Comparison of ENCODE assay signal across 35 cellular contexts in the genomic region with DNA sequence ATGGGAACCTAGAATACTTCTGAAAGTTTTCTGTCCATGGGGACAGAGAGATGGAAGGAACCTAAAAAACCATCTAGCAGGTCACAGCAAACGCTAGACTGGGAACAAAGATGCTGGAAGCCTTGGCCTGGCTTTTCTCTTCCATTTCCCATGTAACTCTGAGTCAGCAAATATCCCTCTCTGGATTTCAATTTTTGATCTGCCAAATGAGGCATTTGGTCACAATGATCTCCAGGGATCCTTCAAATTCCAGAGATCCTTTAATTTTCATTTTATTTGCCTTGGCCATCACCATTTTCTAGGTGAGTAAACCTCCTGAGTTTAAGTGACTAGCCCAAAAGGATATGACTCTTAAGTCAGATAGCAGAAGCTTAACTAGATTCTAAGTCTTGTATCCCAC. TPM values are rescaled to one million over a fixed set of nuclear protein-coding genes. Genes with fewer than 3 reads are reported as not detected.
"Had no signal": no experiment of that assay in that cellular context is flagged by ENCODE, and none has a peak within 500 bp of the region (broad histone marks: within the 10 kb centered on the region; RNA-seq: fewer than 3 reads in every experiment).

No MANE protein-coding gene starts in this region.

- H3K27me3 Mint-ChIP-seq: activated B cell treated with CpG ODN at 0.5 μM for 24 hours; activated CD8-positive, alpha-beta T cell treated with anti-CD3 and anti-CD28 coated beads for 36 hours; activated naive CD4-positive, alpha-beta T cell treated with anti-CD3 and anti-CD28 coated beads, Interleukin-2, amount 50 U/mL, for 24 hours; activated naive CD8-positive, alpha-beta T cell treated with anti-CD3 and anti-CD28 coated beads, Interleukin-2, amount 10 ng/mL, durations not matched to agents 7 days and 5 days; brain; T-helper 17 cell had no signal

- H3K27me3 ChIP-seq: ascending aorta, breast epithelium, cardiac muscle cell, colonic mucosa, esophagus squamous epithelium, gastrocnemius medialis, heart left ventricle had no signal

- FAIRE-seq: endometrium, endothelial cell of umbilical vein had no signal

- H3K4me3 ChIP-seq: ascending aorta, breast epithelium, cardiac muscle cell, colonic mucosa, esophagus squamous epithelium, gastrocnemius medialis, heart left ventricle had no signal

- H3K9me3 ChIP-seq: ascending aorta, breast epithelium, colonic mucosa, esophagus squamous epithelium, gastrocnemius medialis, heart left ventricle had no signal

- H3K27ac Mint-ChIP-seq: activated B cell treated with CpG ODN at 0.5 μM for 24 hours; activated CD8-positive, alpha-beta T cell treated with anti-CD3 and anti-CD28 coated beads for 36 hours; activated naive CD4-positive, alpha-beta T cell treated with anti-CD3 and anti-CD28 coated beads for 36 hours; activated naive CD4-positive, alpha-beta T cell treated with anti-CD3 and anti-CD28 coated beads, Interleukin-2, amount 50 U/mL, for 24 hours; activated naive CD8-positive, alpha-beta T cell treated with anti-CD3 and anti-CD28 coated beads, Interleukin-2, amount 10 ng/mL, durations not matched to agents 7 days and 5 days; activated T-helper 1 cell treated with anti-CD3 and anti-CD28 coated beads, Interleukin-12 subunit alpha, Interleukin-12 subunit beta, Interleukin-2, Interleukin-4 antibody, amounts not matched to agents 30 ng/mL and 10 ng/mL and 1 ng/mL, durations not matched to agents 14 hours and 24 hours and 36 hours; activated T-helper 2 cell treated with anti-CD3 and anti-CD28 coated beads, Interferon-gamma antibody, Interleukin-2, Interleukin-4, amounts not matched to agents 10 μg/mL and 5 μg/mL and 100 μg/mL, durations not matched to agents 14 hours and 24 hours and 36 hours; brain; T-helper 17 cell; T-helper 2 cell treated with Interferon-gamma antibody and Interleukin-4, amounts not matched to agents 5 μg/mL and 100 μg/mL, for 36 hours had no signal

- H3K27ac ChIP-seq: ascending aorta, breast epithelium, cardiac muscle cell, colonic mucosa, epithelial cell of prostate, esophagus squamous epithelium, foreskin keratinocyte, gastrocnemius medialis, heart left ventricle, WERI-Rb-1 had no signal

- H3K36me3 Mint-ChIP-seq: activated naive CD4-positive, alpha-beta T cell treated with anti-CD3 and anti-CD28 coated beads, Interleukin-2, amount 50 U/mL, for 24 hours; activated naive CD8-positive, alpha-beta T cell treated with anti-CD3 and anti-CD28 coated beads, Interleukin-2, amount 10 ng/mL, durations not matched to agents 7 days and 5 days had no signal

- ATAC-seq: activated CD4-positive, CD25-positive, alpha-beta regulatory T cell treated with anti-CD3 and anti-CD28 coated beads, Interleukin-2, amount 50 U/mL, for 24 hours; activated CD8-positive, alpha-beta T cell treated with anti-CD3 and anti-CD28 coated beads for 36 hours; activated T-cell treated with anti-CD3 and anti-CD28 coated beads, Interleukin-2, amount 50 U/mL, for 4 hours; foreskin keratinocyte; gastrocnemius medialis; heart left ventricle; T-helper 17 cell had no signal

- DNase-seq: activated B cell treated with CpG ODN at 0.5 μM for 24 hours; activated CD4-positive, alpha-beta T cell treated with anti-CD3 and anti-CD28 coated beads for 48 hours; activated CD4-positive, alpha-beta T cell treated with anti-CD3 and anti-CD28 coated beads, Interleukin-2, amount 50 U/mL, for 1 hour; activated CD4-positive, alpha-beta T cell treated with anti-CD3 and anti-CD28 coated beads, Interleukin-2, amount 50 U/mL, for 48 hours; activated CD8-positive, alpha-beta memory T cell treated with anti-CD3 and anti-CD28 coated beads for 24 hours; activated CD8-positive, alpha-beta T cell treated with anti-CD3 and anti-CD28 coated beads for 36 hours; activated effector memory CD4-positive, alpha-beta T cell treated with anti-CD3 and anti-CD28 coated beads, Interleukin-2, amount 50 U/mL, for 16 hours; activated naive CD4-positive, alpha-beta T cell treated with anti-CD3 and anti-CD28 coated beads for 36 hours; activated naive CD8-positive, alpha-beta T cell treated with anti-CD3 and anti-CD28 coated beads, Interleukin-2, amount 10 ng/mL, durations not matched to agents 7 days and 5 days; activated T-cell treated with anti-CD3 and anti-CD28 coated beads, Interleukin-2, amount 50 U/mL, for 4 hours; central memory CD4-positive, alpha-beta T cell; cerebellar nuclear complex; colonic mucosa; effector CD8-positive, alpha-beta T cell; esophagus squamous epithelium; foreskin keratinocyte; gastrocnemius medialis; glutamatergic neuron; heart left ventricle; T-helper 17 cell; T1000; WERI-Rb-1 had no signal

- H3K4me1 ChIP-seq: ascending aorta, breast epithelium, colonic mucosa, esophagus squamous epithelium, foreskin keratinocyte, gastrocnemius medialis, heart left ventricle had no signal

- H3K9me3 Mint-ChIP-seq: activated CD8-positive, alpha-beta T cell treated with anti-CD3 and anti-CD28 coated beads for 36 hours; activated naive CD4-positive, alpha-beta T cell treated with anti-CD3 and anti-CD28 coated beads, Interleukin-2, amount 50 U/mL, for 24 hours; activated T-helper 1 cell treated with anti-CD3 and anti-CD28 coated beads, Interleukin-12 subunit alpha, Interleukin-12 subunit beta, Interleukin-2, Interleukin-4 antibody, amounts not matched to agents 30 ng/mL and 10 ng/mL and 1 ng/mL, durations not matched to agents 14 hours and 24 hours and 36 hours; activated T-helper 2 cell treated with anti-CD3 and anti-CD28 coated beads, Interferon-gamma antibody, Interleukin-2, Interleukin-4, amounts not matched to agents 10 μg/mL and 5 μg/mL and 100 μg/mL, durations not matched to agents 14 hours and 24 hours and 36 hours; T-helper 2 cell treated with Interferon-gamma antibody and Interleukin-4, amounts not matched to agents 5 μg/mL and 100 μg/mL, for 36 hours had no signal

- H3K36me3 ChIP-seq: ascending aorta, breast epithelium, cardiac muscle cell, colonic mucosa, esophagus squamous epithelium, gastrocnemius medialis, heart left ventricle, WERI-Rb-1 had no signal

- H3K4me3 Mint-ChIP-seq: activated B cell treated with CpG ODN at 0.5 μM for 24 hours; activated CD8-positive, alpha-beta T cell treated with anti-CD3 and anti-CD28 coated beads for 36 hours; activated naive CD4-positive, alpha-beta T cell treated with anti-CD3 and anti-CD28 coated beads for 36 hours; activated naive CD4-positive, alpha-beta T cell treated with anti-CD3 and anti-CD28 coated beads, Interleukin-2, amount 50 U/mL, for 24 hours; activated naive CD8-positive, alpha-beta T cell treated with anti-CD3 and anti-CD28 coated beads, Interleukin-2, amount 10 ng/mL, durations not matched to agents 7 days and 5 days; activated T-cell treated with anti-CD3 and anti-CD28 coated beads, Interleukin-2, amount 50 U/mL, for 4 hours; activated T-helper 1 cell treated with anti-CD3 and anti-CD28 coated beads, Interleukin-12 subunit alpha, Interleukin-12 subunit beta, Interleukin-2, Interleukin-4 antibody, amounts not matched to agents 30 ng/mL and 10 ng/mL and 1 ng/mL, durations not matched to agents 14 hours and 24 hours and 36 hours; brain; T-helper 17 cell; T-helper 2 cell treated with Interferon-gamma antibody and Interleukin-4, amounts not matched to agents 5 μg/mL and 100 μg/mL, for 36 hours had no signal

- H3K4me1 Mint-ChIP-seq: activated B cell treated with CpG ODN at 0.5 μM for 24 hours; activated naive CD4-positive, alpha-beta T cell treated with anti-CD3 and anti-CD28 coated beads, Interleukin-2, amount 50 U/mL, for 24 hours; activated naive CD8-positive, alpha-beta T cell treated with anti-CD3 and anti-CD28 coated beads, Interleukin-2, amount 10 ng/mL, durations not matched to agents 7 days and 5 days; brain; T-helper 17 cell had no signal

RNA-seq across cellular contexts. Expression of gene RTP1, which starts 39.7 kb away (rescaled TPM):
- total RNA-seq: activated B cell treated with CpG ODN at 0.5 μM for 24 hours; activated CD8-positive, alpha-beta T cell treated with anti-CD3 and anti-CD28 coated beads for 36 hours; activated naive CD4-positive, alpha-beta T cell treated with anti-CD3 and anti-CD28 coated beads for 36 hours; activated naive CD8-positive, alpha-beta T cell treated with anti-CD3 and anti-CD28 coated beads, Interleukin-2, amount 10 ng/mL, durations not matched to agents 7 days and 5 days; activated T-cell treated with anti-CD3 and anti-CD28 coated beads, Interleukin-2, amount 50 U/mL, for 4 hours; activated T-helper 1 cell treated with anti-CD3 and anti-CD28 coated beads, Interleukin-12 subunit alpha, Interleukin-12 subunit beta, Interleukin-2, Interleukin-4 antibody, amounts not matched to agents 30 ng/mL and 10 ng/mL and 1 ng/mL, durations not matched to agents 14 hours and 24 hours and 36 hours; activated T-helper 2 cell treated with anti-CD3 and anti-CD28 coated beads, Interferon-gamma antibody, Interleukin-2, Interleukin-4, amounts not matched to agents 10 μg/mL and 5 μg/mL and 100 μg/mL, durations not matched to agents 14 hours and 24 hours and 36 hours; ascending aorta; breast epithelium; cardiac muscle cell; colonic mucosa; dermis microvascular lymphatic vessel endothelial cell; endothelial cell of umbilical vein; esophagus squamous epithelium; foreskin keratinocyte; gastrocnemius medialis; T-helper 17 cell had no signal
- polyA plus RNA-seq: cardiac muscle cell, endothelial cell of umbilical vein, foreskin keratinocyte, heart left ventricle had no signal

RNA-seq across cellular contexts. Expression of gene MASP1, which starts 54.6 kb away (rescaled TPM):
- total RNA-seq: activated B cell treated with CpG ODN at 0.5 μM for 24 hours; activated CD8-positive, alpha-beta T cell treated with anti-CD3 and anti-CD28 coated beads for 36 hours; activated naive CD4-positive, alpha-beta T cell treated with anti-CD3 and anti-CD28 coated beads for 36 hours; activated naive CD8-positive, alpha-beta T cell treated with anti-CD3 and anti-CD28 coated beads, Interleukin-2, amount 10 ng/mL, durations not matched to agents 7 days and 5 days; activated T-helper 1 cell treated with anti-CD3 and anti-CD28 coated beads, Interleukin-12 subunit alpha, Interleukin-12 subunit beta, Interleukin-2, Interleukin-4 antibody, amounts not matched to agents 30 ng/mL and 10 ng/mL and 1 ng/mL, durations not matched to agents 14 hours and 24 hours and 36 hours; activated T-helper 2 cell treated with anti-CD3 and anti-CD28 coated beads, Interferon-gamma antibody, Interleukin-2, Interleukin-4, amounts not matched to agents 10 μg/mL and 5 μg/mL and 100 μg/mL, durations not matched to agents 14 hours and 24 hours and 36 hours; foreskin keratinocyte had no signal
- polyA plus RNA-seq: foreskin keratinocyte had no signal
